In the genomic region with DNA sequence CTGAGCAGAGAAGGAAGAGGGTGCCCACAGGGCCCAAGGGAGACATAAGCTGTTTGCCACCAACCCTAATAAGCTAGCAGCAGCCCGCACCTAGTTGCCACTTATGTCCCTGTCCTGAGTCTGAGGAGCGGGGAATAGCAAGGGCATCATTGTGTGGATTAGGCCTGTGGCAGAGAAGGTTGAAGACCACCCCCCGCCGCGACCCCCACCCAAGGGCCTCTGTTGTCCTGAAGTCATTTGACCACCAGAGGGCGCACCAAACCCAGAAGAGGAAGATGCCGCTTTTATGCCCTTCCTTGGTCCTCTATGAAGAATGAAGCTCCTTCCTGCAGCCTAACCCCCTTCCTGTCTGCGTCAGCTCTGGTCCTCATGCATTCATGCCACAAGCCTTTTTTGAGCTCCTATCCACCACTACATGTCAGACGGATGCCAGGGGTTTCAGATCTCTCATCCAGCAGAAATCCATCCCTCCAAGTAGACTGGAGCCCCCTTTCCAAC, we compare ENCODE assay signal across 9 cellular contexts. TPM values are rescaled to one million over a fixed set of nuclear protein-coding genes. Genes with fewer than 3 reads are reported as not detected.
A peak's percentile ranks its signal among the peaks of the same experiment; 100 is the strongest.
DNase-seq lines count a peak whose midpoint lies in the region; ATAC-seq and TF ChIP-seq lines count a peak whose summit lies in the region.
"Had no signal": no experiment of that assay in that cellular context is flagged by ENCODE, and none has a peak within 500 bp of the region (broad histone marks: within the 10 kb centered on the region; RNA-seq: fewer than 3 reads in every experiment).

No MANE protein-coding gene starts in this region.

- no peaks in the 10 kb centered on the region for H3K36me3 Mint-ChIP-seq in osteocyte (ENCODE audit: unreplicated experiment)

- TF ChIP-seq CTCF in RWPE2 (IDR thresholded peaks at IDR 0.05; ENCODE audit: poor library complexity, severe bottlenecking) (peak; percentile 84), osteocyte (IDR thresholded peaks at IDR 0.05) (peak; percentile 81), thyroid gland (IDR thresholded peaks at IDR 0.05) (peak; percentile 68 to 90 (median 82))

- ATAC-seq in RWPE2 (ENCODE audit: low read depth) (peak; percentile 62; the same call in 2 of the 3 replicates), HG02938 (IDR thresholded peaks at IDR 0.05; ENCODE audit: unreplicated experiment) (no peak)

- H3K4me3 Mint-ChIP-seq in osteocyte (ENCODE audit: unreplicated experiment) = no peak overlapping the region

- no peaks in the 10 kb centered on the region for H3K4me1 Mint-ChIP-seq in osteocyte (ENCODE audit: unreplicated experiment)

- H3K36me3 ChIP-seq in RWPE2 (ENCODE audit: low read depth) (no peaks in the 10 kb centered on the region), thyroid gland (no peaks in the 10 kb centered on the region)

- no peaks in the 10 kb centered on the region for H3K9me3 Mint-ChIP-seq in osteocyte (ENCODE audit: unreplicated experiment)

- H3K27me3 ChIP-seq in RWPE2 (ENCODE audit: insufficient read depth, poor library complexity, severe bottlenecking) = no peaks in the 10 kb centered on the region
- no peaks in the 10 kb centered on the region for H3K27me3 ChIP-seq in thyroid gland

- H3K27ac ChIP-seq in RWPE2 (ENCODE audit: poor library complexity, severe bottlenecking) = no peak overlapping the region
- H3K27ac ChIP-seq in thyroid gland = no peak overlapping the region

- H3K27me3 Mint-ChIP-seq in osteocyte (ENCODE audit: unreplicated experiment) = peaks cover 33% of the 10 kb centered on the region

- H3K4me1 ChIP-seq in RWPE2 (ENCODE audit: insufficient read depth, poor library complexity, severe bottlenecking) (no peaks in the 10 kb centered on the region), thyroid gland (no peaks in the 10 kb centered on the region)

- H3K27ac Mint-ChIP-seq in osteocyte (ENCODE audit: unreplicated experiment) = no peak overlapping the region

- no peak overlapping the region for H3K4me3 ChIP-seq in RWPE2 (ENCODE audit: severe bottlenecking)
- no peak overlapping the region for H3K4me3 ChIP-seq in thyroid gland (replicated peaks in 1 of 3)

- 13 to 18% methylated on average over 9 of the region's 9 CpGs for WGBS in thyroid gland, 2 donors

- H3K9me3 ChIP-seq in RWPE2 (ENCODE audit: severe bottlenecking) (no peaks in the 10 kb centered on the region), thyroid gland (no peaks in the 10 kb centered on the region)

- peak; percentile 19 for DNase-seq in DMS 273 treated with DMSO at 0.1 percent for 48 hours (lab: John Stamatoyannopoulos, UW)
- peak; percentile 63 for DNase-seq in M059J (ENCODE audit: low read depth)
- DNase-seq in RWPE2 (ENCODE audit: low spot score) = no peak
- peak; percentile 64 for DNase-seq in activated T-helper 1 cell treated with anti-CD3 and anti-CD28 coated beads, Interleukin-2, amount 50 U/mL, for 16 hours (ENCODE audit: low read depth in 1 of 2, low spot score in 1 of 2)
- peak; percentile 34 for DNase-seq in fibroblast of the conjunctiva (ENCODE audit: low read depth)
- DNase-seq in osteocyte (ENCODE audit: extremely low spot score, unreplicated experiment) = peak; percentile 90
- peak; percentile 42 to 59 for DNase-seq in thyroid gland

- intact Hi-C loops in thyroid gland (cut with DNase I) = loop anchor here (5.0 kb wide), 2 partner anchors 62 to 222 kb away; no protein-coding TSS in a partner anchor

- no peak for TF ChIP-seq POLR2A in thyroid gland (IDR thresholded peaks at IDR 0.05)

RNA-seq across cellular contexts. Expression of a gene that starts 16.6 kb away (rescaled TPM):
- not detected in 2 replicates for total RNA-seq in M059J (2014; rRNA removed; shearing (Covaris generic))
- total RNA-seq in osteocyte (not detected in 2 replicates), thyroid gland (not detected)
- total RNA-seq: T-helper 1 cell treated with Interleukin-12 subunit alpha and Interleukin-12 subunit beta and Interleukin-4 antibody, amounts not matched to agents 30 ng/mL and 1 ng/mL, for 36 hours had no signal

RNA-seq across cellular contexts. Expression of a gene that starts 47.3 kb away (rescaled TPM):
- not detected in 2 replicates for total RNA-seq in M059J (2014; rRNA removed; shearing (Covaris generic))
- total RNA-seq in osteocyte = not detected in 2 replicates
- 1 to 10 TPM in 2 of 4 donors, not detected in 2; 1.2 to 8.3 TPM for total RNA-seq in thyroid gland
- total RNA-seq: T-helper 1 cell treated with Interleukin-12 subunit alpha and Interleukin-12 subunit beta and Interleukin-4 antibody, amounts not matched to agents 30 ng/mL and 1 ng/mL, for 36 hours had no signal

RNA-seq across cellular contexts. Expression of a gene that starts 47.5 kb away (rescaled TPM):
- total RNA-seq in M059J (2014; rRNA removed; shearing (Covaris generic)) = 406 and 432 TPM in 2 replicates
- total RNA-seq in osteocyte = 192 and 193 TPM in 2 replicates
- total RNA-seq in thyroid gland = 100 to 1,000 TPM; 121 to 214 (median 170) TPM
